Comparison of ENCODE assay signal across 1 cellular context in genomic region chr18:24924066-24924716, GRCh38.
TF ChIP-seq lines count a peak whose summit lies in the region.

No MANE protein-coding gene starts in this region.

TF ChIP-seq in GM23338, 12 proteins besides CTCF, POLR2A, EP300 and RAD21 (continued from another document):
- TF ChIP-seq ZNF462 (CRISPR knock-in tag; IDR thresholded peaks at IDR 0.05), result no peak
- no peak for TF ChIP-seq NANOG (IDR thresholded peaks at IDR 0.05; ENCODE audit: borderline replicate concordance)
- TF ChIP-seq POLR2AphosphoS5 (IDR thresholded peaks at IDR 0.05; ENCODE audit: low read depth), result no peak
- TF ChIP-seq, protein P1, sequence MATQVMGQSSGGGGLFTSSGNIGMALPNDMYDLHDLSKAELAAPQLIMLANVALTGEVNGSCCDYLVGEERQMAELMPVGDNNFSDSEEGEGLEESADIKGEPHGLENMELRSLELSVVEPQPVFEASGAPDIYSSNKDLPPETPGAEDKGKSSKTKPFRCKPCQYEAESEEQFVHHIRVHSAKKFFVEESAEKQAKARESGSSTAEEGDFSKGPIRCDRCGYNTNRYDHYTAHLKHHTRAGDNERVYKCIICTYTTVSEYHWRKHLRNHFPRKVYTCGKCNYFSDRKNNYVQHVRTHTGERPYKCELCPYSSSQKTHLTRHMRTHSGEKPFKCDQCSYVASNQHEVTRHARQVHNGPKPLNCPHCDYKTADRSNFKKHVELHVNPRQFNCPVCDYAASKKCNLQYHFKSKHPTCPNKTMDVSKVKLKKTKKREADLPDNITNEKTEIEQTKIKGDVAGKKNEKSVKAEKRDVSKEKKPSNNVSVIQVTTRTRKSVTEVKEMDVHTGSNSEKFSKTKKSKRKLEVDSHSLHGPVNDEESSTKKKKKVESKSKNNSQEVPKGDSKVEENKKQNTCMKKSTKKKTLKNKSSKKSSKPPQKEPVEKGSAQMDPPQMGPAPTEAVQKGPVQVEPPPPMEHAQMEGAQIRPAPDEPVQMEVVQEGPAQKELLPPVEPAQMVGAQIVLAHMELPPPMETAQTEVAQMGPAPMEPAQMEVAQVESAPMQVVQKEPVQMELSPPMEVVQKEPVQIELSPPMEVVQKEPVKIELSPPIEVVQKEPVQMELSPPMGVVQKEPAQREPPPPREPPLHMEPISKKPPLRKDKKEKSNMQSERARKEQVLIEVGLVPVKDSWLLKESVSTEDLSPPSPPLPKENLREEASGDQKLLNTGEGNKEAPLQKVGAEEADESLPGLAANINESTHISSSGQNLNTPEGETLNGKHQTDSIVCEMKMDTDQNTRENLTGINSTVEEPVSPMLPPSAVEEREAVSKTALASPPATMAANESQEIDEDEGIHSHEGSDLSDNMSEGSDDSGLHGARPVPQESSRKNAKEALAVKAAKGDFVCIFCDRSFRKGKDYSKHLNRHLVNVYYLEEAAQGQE (IDR thresholded peaks at IDR 0.05; ENCODE audit: unreplicated experiment), result no peak
- TF ChIP-seq STAT1 (IDR thresholded peaks at IDR 0.05; ENCODE audit: unreplicated experiment), result no peak
